ENCODE assay signal across 10 cellular contexts in the genomic region with DNA sequence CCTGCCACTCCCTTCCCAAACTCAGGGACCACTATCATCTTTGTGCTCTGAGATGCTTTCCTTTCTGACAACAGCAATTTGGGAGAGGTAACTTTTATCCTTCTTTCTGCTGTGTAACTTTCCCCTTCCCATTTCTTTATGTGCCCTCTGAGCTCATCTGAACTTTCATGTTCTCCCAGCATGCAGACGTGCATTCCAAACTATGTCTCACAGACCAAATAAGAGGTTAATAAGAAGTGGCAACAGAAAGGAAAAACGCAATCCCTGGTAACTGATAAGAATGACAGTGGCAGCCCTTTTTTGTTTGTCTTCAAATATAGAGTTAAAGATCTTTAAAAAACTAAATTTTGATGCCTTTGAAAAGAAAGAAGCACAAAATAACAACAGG.
DNase-seq lines count a peak whose midpoint lies in the region; ATAC-seq and TF ChIP-seq lines count a peak whose summit lies in the region.
"Had no signal": no experiment of that assay in that cellular context is flagged by ENCODE, and none has a peak within 500 bp of the region (broad histone marks: within the 10 kb centered on the region; RNA-seq: fewer than 3 reads in every experiment).

No MANE protein-coding gene starts in this region.

- peak overlapping the region; percentile 11 for H3K4me3 Mint-ChIP-seq in activated T-cell treated with anti-CD3 and anti-CD28 coated beads, Interleukin-2, amount 50 U/mL, for 24 hours
- H3K4me3 Mint-ChIP-seq in activated T-helper 2 cell treated with anti-CD3 and anti-CD28 coated beads, Interferon-gamma antibody, Interleukin-2, Interleukin-4, amounts not matched to agents 10 μg/mL and 5 μg/mL and 100 μg/mL, durations not matched to agents 14 hours and 24 hours and 36 hours (ENCODE audit: low read depth): peak overlapping the region; percentile 9

- H3K27me3 Mint-ChIP-seq in activated T-cell treated with anti-CD3 and anti-CD28 coated beads, Interleukin-2, amount 50 U/mL, for 24 hours: no peaks in the 10 kb centered on the region
- no peaks in the 10 kb centered on the region for H3K27me3 Mint-ChIP-seq in activated T-helper 2 cell treated with anti-CD3 and anti-CD28 coated beads, Interferon-gamma antibody, Interleukin-2, Interleukin-4, amounts not matched to agents 10 μg/mL and 5 μg/mL and 100 μg/mL, durations not matched to agents 14 hours and 24 hours and 36 hours (ENCODE audit: low read depth)

- H3K9ac ChIP-seq in subcutaneous abdominal adipose tissue (ENCODE audit: low read length in 5 of 5): peak overlapping the region in 1 of 5 donors; percentile 32

- H3K9me3 Mint-ChIP-seq in activated T-cell treated with anti-CD3 and anti-CD28 coated beads, Interleukin-2, amount 50 U/mL, for 24 hours: no peaks in the 10 kb centered on the region
- H3K9me3 Mint-ChIP-seq in activated T-helper 2 cell treated with anti-CD3 and anti-CD28 coated beads, Interferon-gamma antibody, Interleukin-2, Interleukin-4, amounts not matched to agents 10 μg/mL and 5 μg/mL and 100 μg/mL, durations not matched to agents 14 hours and 24 hours and 36 hours: no peaks in the 10 kb centered on the region

- peaks cover 4% of the 10 kb centered on the region for H3K36me3 ChIP-seq in hepatocyte (replicated peaks; ENCODE audit: insufficient read depth, low read depth)
- H3K36me3 ChIP-seq in subcutaneous abdominal adipose tissue (ENCODE audit: control insufficient read depth in 5 of 5, insufficient read depth in 5 of 5, low read length in 5 of 5): peaks cover 30 to 46% (median 37%) of the 10 kb centered on the region in 5 donors

- ATAC-seq in GM21723 (IDR thresholded peaks at IDR 0.05; ENCODE audit: unreplicated experiment): no peak
- no peak for ATAC-seq in HG03469 (IDR thresholded peaks at IDR 0.05; ENCODE audit: unreplicated experiment)

- H3K4me2 ChIP-seq in hepatocyte: no peak overlapping the region

- peaks cover 55% of the 10 kb centered on the region for H3K4me1 ChIP-seq in hepatocyte (ENCODE audit: insufficient read depth)
- peaks cover 6 to 92% (median 45%) of the 10 kb centered on the region in 5 donors for H3K4me1 ChIP-seq in subcutaneous abdominal adipose tissue (ENCODE audit: control insufficient read depth in 5 of 5, insufficient read depth in 5 of 5, low read length in 5 of 5)

- peaks cover 100% of the 10 kb centered on the region for H3K36me3 Mint-ChIP-seq in activated T-cell treated with anti-CD3 and anti-CD28 coated beads, Interleukin-2, amount 50 U/mL, for 24 hours (ENCODE audit: low read depth)
- peaks cover 99% of the 10 kb centered on the region for H3K36me3 Mint-ChIP-seq in activated T-helper 2 cell treated with anti-CD3 and anti-CD28 coated beads, Interferon-gamma antibody, Interleukin-2, Interleukin-4, amounts not matched to agents 10 μg/mL and 5 μg/mL and 100 μg/mL, durations not matched to agents 14 hours and 24 hours and 36 hours (ENCODE audit: low read depth)

- H3K4me3 ChIP-seq in hepatocyte (no peak overlapping the region), subcutaneous abdominal adipose tissue (ENCODE audit: low read depth in 1 of 5, low read length in 5 of 5) (no peak overlapping the region)

- intact Hi-C loops in activated T-helper 2 cell treated with anti-CD3 and anti-CD28 coated beads, Interferon-gamma antibody, Interleukin-2, Interleukin-4, amounts not matched to agents 10 μg/mL and 5 μg/mL and 100 μg/mL, durations not matched to agents 14 hours and 24 hours and 36 hours (cut with micrococcal nuclease): loop anchor here (1.0 kb wide), 3 partner anchors 11 to 40 kb away; no protein-coding TSS in a partner anchor

- H3K27ac Mint-ChIP-seq in activated T-cell treated with anti-CD3 and anti-CD28 coated beads, Interleukin-2, amount 50 U/mL, for 24 hours: no peak overlapping the region
- peak overlapping the region; percentile 86 for H3K27ac Mint-ChIP-seq in activated T-helper 2 cell treated with anti-CD3 and anti-CD28 coated beads, Interferon-gamma antibody, Interleukin-2, Interleukin-4, amounts not matched to agents 10 μg/mL and 5 μg/mL and 100 μg/mL, durations not matched to agents 14 hours and 24 hours and 36 hours

- peaks cover 100% of the 10 kb centered on the region for H3K4me1 Mint-ChIP-seq in activated T-cell treated with anti-CD3 and anti-CD28 coated beads, Interleukin-2, amount 50 U/mL, for 24 hours (ENCODE audit: low read depth)
- peaks cover 95% of the 10 kb centered on the region for H3K4me1 Mint-ChIP-seq in activated T-helper 2 cell treated with anti-CD3 and anti-CD28 coated beads, Interferon-gamma antibody, Interleukin-2, Interleukin-4, amounts not matched to agents 10 μg/mL and 5 μg/mL and 100 μg/mL, durations not matched to agents 14 hours and 24 hours and 36 hours (ENCODE audit: low read depth)

- H3K9me3 ChIP-seq in hepatocyte (ENCODE audit: low read depth) (no peaks in the 10 kb centered on the region), subcutaneous abdominal adipose tissue (ENCODE audit: control insufficient read depth in 5 of 5, low read length in 5 of 5) (no peaks in the 10 kb centered on the region)

- no peak for DNase-seq in activated T-cell treated with anti-CD3 and anti-CD28 coated beads, Interleukin-2, amount 50 U/mL, for 24 hours
- no peak for DNase-seq in activated T-cell treated with anti-CD3 and anti-CD28 coated beads for 4 hours
- DNase-seq in activated T-helper 2 cell treated with anti-CD3 and anti-CD28 coated beads, Interferon-gamma antibody, Interleukin-2, Interleukin-4, amounts not matched to agents 10 μg/mL and 5 μg/mL and 100 μg/mL, durations not matched to agents 14 hours and 24 hours and 36 hours (ENCODE audit: low spot score): no peak
- no peak for DNase-seq in hepatocyte (ENCODE audit: low spot score)
- no peak for DNase-seq in NCI-H1105 treated with DMSO at 0.1 percent for 48 hours (lab: John Stamatoyannopoulos, UW)
- DNase-seq: NCI-H1436; stimulated activated CD4-positive, alpha-beta T cell treated with anti-CD3 and anti-CD28 coated beads, Interleukin-2, amount 100 ng/mL, for 48 hours had no signal

- H3K27ac ChIP-seq in hepatocyte (peak overlapping the region; percentile 74), subcutaneous abdominal adipose tissue (ENCODE audit: low read depth, low read length) (peak overlapping the region; percentile 54)

- peaks cover 8% of the 10 kb centered on the region for H4K20me1 ChIP-seq in hepatocyte (ENCODE audit: insufficient read depth, poor library complexity, severe bottlenecking)

- no peaks in the 10 kb centered on the region for H3K9me2 ChIP-seq in hepatocyte (replicated peaks; ENCODE audit: insufficient read depth)

- H3K27me3 ChIP-seq in hepatocyte: no peaks in the 10 kb centered on the region
- no peaks in the 10 kb centered on the region for H3K27me3 ChIP-seq in subcutaneous abdominal adipose tissue (ENCODE audit: control insufficient read depth in 5 of 5, insufficient read depth in 4 of 5, low read length in 5 of 5)

- 24% methylated on average over 2 of the region's 2 CpGs for WGBS in hepatocyte (ENCODE audit: low lambda C conversion rate, missing lambda C conversion rate)

- H2AFZ ChIP-seq in hepatocyte: no peak overlapping the region

- peaks cover 74% of the 10 kb centered on the region for H3K79me2 ChIP-seq in hepatocyte

- no peak for TF ChIP-seq CTCF in hepatocyte (IDR thresholded peaks at IDR 0.05; ENCODE audit: poor library complexity)
